In the genomic region with DNA sequence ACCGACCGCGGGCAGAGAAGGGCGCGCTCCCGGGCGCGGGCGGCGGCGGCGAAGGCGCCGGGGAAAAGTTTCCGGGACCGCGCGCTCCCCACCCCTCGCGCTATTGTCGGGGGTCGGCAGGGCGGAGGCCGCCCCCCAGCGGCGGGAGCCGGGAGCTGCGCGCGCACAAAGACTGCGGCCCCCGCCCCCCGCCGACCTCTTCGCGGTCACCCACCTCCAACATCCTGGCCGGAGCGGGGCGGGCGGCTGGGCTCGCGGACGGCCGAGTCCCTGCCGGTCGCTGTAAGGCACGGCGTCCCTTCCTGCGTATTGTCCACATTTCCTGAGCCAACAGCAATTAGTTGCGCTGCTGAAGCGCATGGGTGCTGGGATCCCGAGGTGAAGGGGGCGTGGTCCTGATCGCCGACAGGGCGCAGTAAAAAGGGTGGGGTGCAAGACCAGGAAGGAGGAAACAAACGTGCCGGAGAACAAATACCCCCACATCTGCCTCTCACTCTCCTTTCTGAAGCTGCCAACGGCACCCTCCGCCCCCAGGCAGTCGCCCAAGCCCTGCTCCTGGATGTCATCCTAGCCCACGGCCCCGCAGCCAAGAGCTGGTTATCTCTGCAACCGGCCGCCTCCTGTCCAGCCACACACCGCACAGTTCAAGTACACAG, we compare ENCODE assay signal across 1 cellular context.
A peak's percentile ranks its signal among the peaks of the same experiment; 100 is the strongest.
TF ChIP-seq lines count a peak whose summit lies in the region.

A gene with protein sequence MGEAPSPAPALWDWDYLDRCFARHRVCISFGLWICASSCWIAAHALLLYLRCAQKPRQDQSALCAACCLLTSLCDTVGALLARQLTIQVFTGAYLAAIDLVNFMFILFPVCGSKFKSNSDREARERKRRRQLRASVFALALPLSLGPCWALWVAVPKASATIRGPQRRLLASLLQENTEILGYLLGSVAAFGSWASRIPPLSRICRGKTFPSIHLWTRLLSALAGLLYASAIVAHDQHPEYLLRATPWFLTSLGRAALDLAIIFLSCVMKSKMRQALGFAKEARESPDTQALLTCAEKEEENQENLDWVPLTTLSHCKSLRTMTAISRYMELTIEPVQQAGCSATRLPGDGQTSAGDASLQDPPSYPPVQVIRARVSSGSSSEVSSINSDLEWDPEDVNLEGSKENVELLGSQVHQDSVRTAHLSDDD (minus strand): TSS at position 71 of the 656 bp plus-strand sequence. CDS start 204 bp downstream, outside the sequence.

TF ChIP-seq in H1, 55 proteins besides CTCF, POLR2A, EP300 and RAD21 (continues in another document):
- TF ChIP-seq HDAC6 (IDR thresholded peaks at IDR 0.05; ENCODE audit: low read depth, low read length) (no peak), GABPA (IDR thresholded peaks at IDR 0.05; ENCODE audit: borderline replicate concordance, insufficient read depth, low read length) (no peak), MAFK (IDR thresholded peaks at IDR 0.05; ENCODE audit: low read depth, low read length) (no peak), YY1 (IDR thresholded peaks at IDR 0.05; ENCODE audit: low read depth, low read length) (peak; percentile 14; the same call in 1 of the 2 replicates), EZH2 (IDR thresholded peaks at IDR 0.05; ENCODE audit: low read depth, low read length, severe bottlenecking) (no peak), SIN3A (conservative IDR thresholded peaks at IDR 0.05 in 1 of 2, IDR thresholded peaks at IDR 0.05 in 1 of 2; ENCODE audit: low read depth in 1 of 2, low read length in 2 of 2) (peak; percentile 16 to 52; a peak in 2 of 4 replicates), POLR2AphosphoS5 (IDR thresholded peaks at IDR 0.05; ENCODE audit: low read depth, low read length) (peak; percentile 40; the same call in 1 of the 2 replicates), SIRT6 (IDR thresholded peaks at IDR 0.05; ENCODE audit: low read length) (no peak), HDAC2 (IDR thresholded peaks at IDR 0.05; ENCODE audit: borderline replicate concordance in 1 of 2, low read depth in 2 of 2, low read length in 2 of 2) (no peak), POU5F1 (IDR thresholded peaks at IDR 0.05; ENCODE audit: low read depth, low read length) (no peak), JUND (IDR thresholded peaks at IDR 0.05; ENCODE audit: low read length) (no peak), PHF8 (conservative IDR thresholded peaks at IDR 0.05; ENCODE audit: low read depth, low read length) (peak; percentile 34; the same call in 1 of the 2 replicates), TAF7 (optimal IDR thresholded peaks at IDR 0.05; ENCODE audit: borderline replicate concordance, low read depth, low read length) (peak; percentile 66), FOSL1 (IDR thresholded peaks at IDR 0.05; ENCODE audit: insufficient read depth, low read depth, low read length) (no peak), BACH1 (IDR thresholded peaks at IDR 0.05; ENCODE audit: low read length) (peak; percentile 45; the same call in 1 of the 2 replicates), SP2 (IDR thresholded peaks at IDR 0.05; ENCODE audit: low read length) (no peak), SUZ12 (IDR thresholded peaks at IDR 0.05; ENCODE audit: low read length) (no peak), ASH2L (IDR thresholded peaks at IDR 0.05; ENCODE audit: low read length) (peak; percentile 78), TBP (IDR thresholded peaks at IDR 0.05; ENCODE audit: low read depth, low read length) (no peak; the same call in 1 of the 2 replicates), CHD2 (IDR thresholded peaks at IDR 0.05; ENCODE audit: low read length) (peak; percentile 6; the same call in 1 of the 2 replicates), RFX5 (IDR thresholded peaks at IDR 0.05; ENCODE audit: borderline replicate concordance, low read depth, low read length) (no peak), RNF2 (IDR thresholded peaks at IDR 0.05; ENCODE audit: borderline replicate concordance, low read depth, low read length, missing control alignments, poor library complexity, severe bottlenecking) (no peak), TAF1 (IDR thresholded peaks at IDR 0.05; ENCODE audit: low read depth, low read length) (peak; percentile 40; the same call in 1 of the 2 replicates), KDM4A (IDR thresholded peaks at IDR 0.05; ENCODE audit: low read depth, low read length, severe bottlenecking) (peak; percentile 44), SP1 (IDR thresholded peaks at IDR 0.05; ENCODE audit: low read depth, low read length) (no peak), CBX5 (IDR thresholded peaks at IDR 0.05; ENCODE audit: low read depth, low read length) (no peak), EGR1 (IDR thresholded peaks at IDR 0.05; ENCODE audit: borderline replicate concordance, low read depth, low read length) (no peak), TCF12 (IDR thresholded peaks at IDR 0.05; ENCODE audit: low read depth, low read length) (no peak), TEAD4 (IDR thresholded peaks at IDR 0.05; ENCODE audit: low read depth, low read length) (no peak), KDM1A (IDR thresholded peaks at IDR 0.05; ENCODE audit: borderline replicate concordance, low read length) (no peak), SP4 (IDR thresholded peaks at IDR 0.05; ENCODE audit: low read length) (no peak), CREB1 (IDR thresholded peaks at IDR 0.05) (peak; percentile 59), CBX8 (IDR thresholded peaks at IDR 0.05; ENCODE audit: borderline replicate concordance, low read depth, low read length) (no peak), SIX5 (IDR thresholded peaks at IDR 0.05; ENCODE audit: low read depth, low read length) (no peak), RBBP5 (IDR thresholded peaks at IDR 0.05; ENCODE audit: borderline replicate concordance, low read depth, low read length) (peak; percentile 76; the same call in 1 of the 2 replicates), NRF1 (IDR thresholded peaks at IDR 0.05; ENCODE audit: low read depth, low read length) (no peak), BRCA1 (IDR thresholded peaks at IDR 0.05; ENCODE audit: low read depth, low read length) (no peak), NANOG (IDR thresholded peaks at IDR 0.05; ENCODE audit: insufficient read depth, low read depth, low read length, poor library complexity, severe bottlenecking) (no peak), RXRA (IDR thresholded peaks at IDR 0.05; ENCODE audit: insufficient read depth, low read depth, low read length) (no peak), SRF (IDR thresholded peaks at IDR 0.05; ENCODE audit: low read depth, low read length) (no peak), CTBP2 (IDR thresholded peaks at IDR 0.05; ENCODE audit: borderline replicate concordance, insufficient read depth, insufficient read length, low read length) (no peak), JUN (IDR thresholded peaks at IDR 0.05; ENCODE audit: low read depth, low read length) (no peak), CEBPB (IDR thresholded peaks at IDR 0.05; ENCODE audit: low read depth, low read length) (no peak), SAP30 (IDR thresholded peaks at IDR 0.05; ENCODE audit: insufficient read depth, insufficient replicate concordance, low read length) (no peak), BCL11A (IDR thresholded peaks at IDR 0.05; ENCODE audit: low read depth in 2 of 2, low read length in 2 of 2) (no peak)
- TF ChIP-seq, protein P1, sequence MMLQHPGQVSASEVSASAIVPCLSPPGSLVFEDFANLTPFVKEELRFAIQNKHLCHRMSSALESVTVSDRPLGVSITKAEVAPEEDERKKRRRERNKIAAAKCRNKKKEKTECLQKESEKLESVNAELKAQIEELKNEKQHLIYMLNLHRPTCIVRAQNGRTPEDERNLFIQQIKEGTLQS (IDR thresholded peaks at IDR 0.05; ENCODE audit: insufficient read depth, low read depth, low read length) = no peak
- TF ChIP-seq, protein P2, sequence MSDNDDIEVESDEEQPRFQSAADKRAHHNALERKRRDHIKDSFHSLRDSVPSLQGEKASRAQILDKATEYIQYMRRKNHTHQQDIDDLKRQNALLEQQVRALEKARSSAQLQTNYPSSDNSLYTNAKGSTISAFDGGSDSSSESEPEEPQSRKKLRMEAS (IDR thresholded peaks at IDR 0.05) = peak; percentile 37; the same call in 1 of the 2 replicates
- TF ChIP-seq, protein P3, sequence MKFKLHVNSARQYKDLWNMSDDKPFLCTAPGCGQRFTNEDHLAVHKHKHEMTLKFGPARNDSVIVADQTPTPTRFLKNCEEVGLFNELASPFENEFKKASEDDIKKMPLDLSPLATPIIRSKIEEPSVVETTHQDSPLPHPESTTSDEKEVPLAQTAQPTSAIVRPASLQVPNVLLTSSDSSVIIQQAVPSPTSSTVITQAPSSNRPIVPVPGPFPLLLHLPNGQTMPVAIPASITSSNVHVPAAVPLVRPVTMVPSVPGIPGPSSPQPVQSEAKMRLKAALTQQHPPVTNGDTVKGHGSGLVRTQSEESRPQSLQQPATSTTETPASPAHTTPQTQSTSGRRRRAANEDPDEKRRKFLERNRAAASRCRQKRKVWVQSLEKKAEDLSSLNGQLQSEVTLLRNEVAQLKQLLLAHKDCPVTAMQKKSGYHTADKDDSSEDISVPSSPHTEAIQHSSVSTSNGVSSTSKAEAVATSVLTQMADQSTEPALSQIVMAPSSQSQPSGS (IDR thresholded peaks at IDR 0.05; ENCODE audit: low read length) = no peak
- TF ChIP-seq, protein P4, sequence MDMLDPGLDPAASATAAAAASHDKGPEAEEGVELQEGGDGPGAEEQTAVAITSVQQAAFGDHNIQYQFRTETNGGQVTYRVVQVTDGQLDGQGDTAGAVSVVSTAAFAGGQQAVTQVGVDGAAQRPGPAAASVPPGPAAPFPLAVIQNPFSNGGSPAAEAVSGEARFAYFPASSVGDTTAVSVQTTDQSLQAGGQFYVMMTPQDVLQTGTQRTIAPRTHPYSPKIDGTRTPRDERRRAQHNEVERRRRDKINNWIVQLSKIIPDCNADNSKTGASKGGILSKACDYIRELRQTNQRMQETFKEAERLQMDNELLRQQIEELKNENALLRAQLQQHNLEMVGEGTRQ (IDR thresholded peaks at IDR 0.05; ENCODE audit: low read length) = no peak
- TF ChIP-seq, protein P5, sequence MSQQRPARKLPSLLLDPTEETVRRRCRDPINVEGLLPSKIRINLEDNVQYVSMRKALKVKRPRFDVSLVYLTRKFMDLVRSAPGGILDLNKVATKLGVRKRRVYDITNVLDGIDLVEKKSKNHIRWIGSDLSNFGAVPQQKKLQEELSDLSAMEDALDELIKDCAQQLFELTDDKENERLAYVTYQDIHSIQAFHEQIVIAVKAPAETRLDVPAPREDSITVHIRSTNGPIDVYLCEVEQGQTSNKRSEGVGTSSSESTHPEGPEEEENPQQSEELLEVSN (IDR thresholded peaks at IDR 0.05) = peak; percentile 35; the same call in 1 of the 2 replicates
- TF ChIP-seq, protein P6, sequence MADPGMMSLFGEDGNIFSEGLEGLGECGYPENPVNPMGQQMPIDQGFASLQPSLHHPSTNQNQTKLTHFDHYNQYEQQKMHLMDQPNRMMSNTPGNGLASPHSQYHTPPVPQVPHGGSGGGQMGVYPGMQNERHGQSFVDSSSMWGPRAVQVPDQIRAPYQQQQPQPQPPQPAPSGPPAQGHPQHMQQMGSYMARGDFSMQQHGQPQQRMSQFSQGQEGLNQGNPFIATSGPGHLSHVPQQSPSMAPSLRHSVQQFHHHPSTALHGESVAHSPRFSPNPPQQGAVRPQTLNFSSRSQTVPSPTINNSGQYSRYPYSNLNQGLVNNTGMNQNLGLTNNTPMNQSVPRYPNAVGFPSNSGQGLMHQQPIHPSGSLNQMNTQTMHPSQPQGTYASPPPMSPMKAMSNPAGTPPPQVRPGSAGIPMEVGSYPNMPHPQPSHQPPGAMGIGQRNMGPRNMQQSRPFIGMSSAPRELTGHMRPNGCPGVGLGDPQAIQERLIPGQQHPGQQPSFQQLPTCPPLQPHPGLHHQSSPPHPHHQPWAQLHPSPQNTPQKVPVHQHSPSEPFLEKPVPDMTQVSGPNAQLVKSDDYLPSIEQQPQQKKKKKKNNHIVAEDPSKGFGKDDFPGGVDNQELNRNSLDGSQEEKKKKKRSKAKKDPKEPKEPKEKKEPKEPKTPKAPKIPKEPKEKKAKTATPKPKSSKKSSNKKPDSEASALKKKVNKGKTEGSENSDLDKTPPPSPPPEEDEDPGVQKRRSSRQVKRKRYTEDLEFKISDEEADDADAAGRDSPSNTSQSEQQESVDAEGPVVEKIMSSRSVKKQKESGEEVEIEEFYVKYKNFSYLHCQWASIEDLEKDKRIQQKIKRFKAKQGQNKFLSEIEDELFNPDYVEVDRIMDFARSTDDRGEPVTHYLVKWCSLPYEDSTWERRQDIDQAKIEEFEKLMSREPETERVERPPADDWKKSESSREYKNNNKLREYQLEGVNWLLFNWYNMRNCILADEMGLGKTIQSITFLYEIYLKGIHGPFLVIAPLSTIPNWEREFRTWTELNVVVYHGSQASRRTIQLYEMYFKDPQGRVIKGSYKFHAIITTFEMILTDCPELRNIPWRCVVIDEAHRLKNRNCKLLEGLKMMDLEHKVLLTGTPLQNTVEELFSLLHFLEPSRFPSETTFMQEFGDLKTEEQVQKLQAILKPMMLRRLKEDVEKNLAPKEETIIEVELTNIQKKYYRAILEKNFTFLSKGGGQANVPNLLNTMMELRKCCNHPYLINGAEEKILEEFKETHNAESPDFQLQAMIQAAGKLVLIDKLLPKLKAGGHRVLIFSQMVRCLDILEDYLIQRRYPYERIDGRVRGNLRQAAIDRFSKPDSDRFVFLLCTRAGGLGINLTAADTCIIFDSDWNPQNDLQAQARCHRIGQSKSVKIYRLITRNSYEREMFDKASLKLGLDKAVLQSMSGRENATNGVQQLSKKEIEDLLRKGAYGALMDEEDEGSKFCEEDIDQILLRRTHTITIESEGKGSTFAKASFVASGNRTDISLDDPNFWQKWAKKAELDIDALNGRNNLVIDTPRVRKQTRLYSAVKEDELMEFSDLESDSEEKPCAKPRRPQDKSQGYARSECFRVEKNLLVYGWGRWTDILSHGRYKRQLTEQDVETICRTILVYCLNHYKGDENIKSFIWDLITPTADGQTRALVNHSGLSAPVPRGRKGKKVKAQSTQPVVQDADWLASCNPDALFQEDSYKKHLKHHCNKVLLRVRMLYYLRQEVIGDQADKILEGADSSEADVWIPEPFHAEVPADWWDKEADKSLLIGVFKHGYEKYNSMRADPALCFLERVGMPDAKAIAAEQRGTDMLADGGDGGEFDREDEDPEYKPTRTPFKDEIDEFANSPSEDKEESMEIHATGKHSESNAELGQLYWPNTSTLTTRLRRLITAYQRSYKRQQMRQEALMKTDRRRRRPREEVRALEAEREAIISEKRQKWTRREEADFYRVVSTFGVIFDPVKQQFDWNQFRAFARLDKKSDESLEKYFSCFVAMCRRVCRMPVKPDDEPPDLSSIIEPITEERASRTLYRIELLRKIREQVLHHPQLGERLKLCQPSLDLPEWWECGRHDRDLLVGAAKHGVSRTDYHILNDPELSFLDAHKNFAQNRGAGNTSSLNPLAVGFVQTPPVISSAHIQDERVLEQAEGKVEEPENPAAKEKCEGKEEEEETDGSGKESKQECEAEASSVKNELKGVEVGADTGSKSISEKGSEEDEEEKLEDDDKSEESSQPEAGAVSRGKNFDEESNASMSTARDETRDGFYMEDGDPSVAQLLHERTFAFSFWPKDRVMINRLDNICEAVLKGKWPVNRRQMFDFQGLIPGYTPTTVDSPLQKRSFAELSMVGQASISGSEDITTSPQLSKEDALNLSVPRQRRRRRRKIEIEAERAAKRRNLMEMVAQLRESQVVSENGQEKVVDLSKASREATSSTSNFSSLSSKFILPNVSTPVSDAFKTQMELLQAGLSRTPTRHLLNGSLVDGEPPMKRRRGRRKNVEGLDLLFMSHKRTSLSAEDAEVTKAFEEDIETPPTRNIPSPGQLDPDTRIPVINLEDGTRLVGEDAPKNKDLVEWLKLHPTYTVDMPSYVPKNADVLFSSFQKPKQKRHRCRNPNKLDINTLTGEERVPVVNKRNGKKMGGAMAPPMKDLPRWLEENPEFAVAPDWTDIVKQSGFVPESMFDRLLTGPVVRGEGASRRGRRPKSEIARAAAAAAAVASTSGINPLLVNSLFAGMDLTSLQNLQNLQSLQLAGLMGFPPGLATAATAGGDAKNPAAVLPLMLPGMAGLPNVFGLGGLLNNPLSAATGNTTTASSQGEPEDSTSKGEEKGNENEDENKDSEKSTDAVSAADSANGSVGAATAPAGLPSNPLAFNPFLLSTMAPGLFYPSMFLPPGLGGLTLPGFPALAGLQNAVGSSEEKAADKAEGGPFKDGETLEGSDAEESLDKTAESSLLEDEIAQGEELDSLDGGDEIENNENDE (IDR thresholded peaks at IDR 0.05; ENCODE audit: insufficient replicate concordance, low read length) = no peak
